Comparison of ENCODE assay signal across 1 cellular context in genomic region chr16:11697319-11697718, GRCh38.
TF ChIP-seq lines count a peak whose summit lies in the region.

No MANE protein-coding gene starts in this region.

TF ChIP-seq in HepG2, 621 proteins besides CTCF, POLR2A, EP300 and RAD21:
- TF ChIP-seq ZNF101 (CRISPR knock-in tag; IDR thresholded peaks at IDR 0.05; ENCODE audit: borderline replicate concordance, low read depth) (no peak), ZFY (CRISPR knock-in tag; IDR thresholded peaks at IDR 0.05) (no peak), ZNF687 (CRISPR knock-in tag; IDR thresholded peaks at IDR 0.05) (0 out of 2 replicates have a peak, but pooled peaks have one; percentile 0), MAF1 (CRISPR knock-in tag; IDR thresholded peaks at IDR 0.05; ENCODE audit: borderline replicate concordance) (no peak), TCF12 (IDR thresholded peaks at IDR 0.05) (no peak), TCF12 (CRISPR knock-in tag; IDR thresholded peaks at IDR 0.05) (no peak), ZNF777 (CRISPR knock-in tag; IDR thresholded peaks at IDR 0.05) (no peak), ZNF772 (CRISPR knock-in tag; IDR thresholded peaks at IDR 0.05) (0 out of 2 replicates have a peak, but pooled peaks have one; percentile 35), NFYB (CRISPR knock-in tag; IDR thresholded peaks at IDR 0.05) (no peak), ZNF768 (CRISPR knock-in tag; IDR thresholded peaks at IDR 0.05) (peak; percentile 26; the same call in 1 of the 2 replicates), MTA1 (CRISPR knock-in tag; IDR thresholded peaks at IDR 0.05; ENCODE audit: borderline replicate concordance) (peak; percentile 37; the same call in 1 of the 2 replicates), RNF2 (conservative IDR thresholded peaks at IDR 0.05; ENCODE audit: low read depth) (no peak), RBM22 (optimal IDR thresholded peaks at IDR 0.05; ENCODE audit: low read length) (peak; percentile 16)
- TF ChIP-seq, protein P1, sequence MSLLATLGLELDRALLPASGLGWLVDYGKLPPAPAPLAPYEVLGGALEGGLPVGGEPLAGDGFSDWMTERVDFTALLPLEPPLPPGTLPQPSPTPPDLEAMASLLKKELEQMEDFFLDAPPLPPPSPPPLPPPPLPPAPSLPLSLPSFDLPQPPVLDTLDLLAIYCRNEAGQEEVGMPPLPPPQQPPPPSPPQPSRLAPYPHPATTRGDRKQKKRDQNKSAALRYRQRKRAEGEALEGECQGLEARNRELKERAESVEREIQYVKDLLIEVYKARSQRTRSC (CRISPR knock-in tag; IDR thresholded peaks at IDR 0.05; ENCODE audit: low read depth), result no peak
- TF ChIP-seq, protein P2, sequence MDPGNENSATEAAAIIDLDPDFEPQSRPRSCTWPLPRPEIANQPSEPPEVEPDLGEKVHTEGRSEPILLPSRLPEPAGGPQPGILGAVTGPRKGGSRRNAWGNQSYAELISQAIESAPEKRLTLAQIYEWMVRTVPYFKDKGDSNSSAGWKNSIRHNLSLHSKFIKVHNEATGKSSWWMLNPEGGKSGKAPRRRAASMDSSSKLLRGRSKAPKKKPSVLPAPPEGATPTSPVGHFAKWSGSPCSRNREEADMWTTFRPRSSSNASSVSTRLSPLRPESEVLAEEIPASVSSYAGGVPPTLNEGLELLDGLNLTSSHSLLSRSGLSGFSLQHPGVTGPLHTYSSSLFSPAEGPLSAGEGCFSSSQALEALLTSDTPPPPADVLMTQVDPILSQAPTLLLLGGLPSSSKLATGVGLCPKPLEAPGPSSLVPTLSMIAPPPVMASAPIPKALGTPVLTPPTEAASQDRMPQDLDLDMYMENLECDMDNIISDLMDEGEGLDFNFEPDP (CRISPR knock-in tag; conservative IDR thresholded peaks at IDR 0.05), result no peak
